In the genomic region with DNA sequence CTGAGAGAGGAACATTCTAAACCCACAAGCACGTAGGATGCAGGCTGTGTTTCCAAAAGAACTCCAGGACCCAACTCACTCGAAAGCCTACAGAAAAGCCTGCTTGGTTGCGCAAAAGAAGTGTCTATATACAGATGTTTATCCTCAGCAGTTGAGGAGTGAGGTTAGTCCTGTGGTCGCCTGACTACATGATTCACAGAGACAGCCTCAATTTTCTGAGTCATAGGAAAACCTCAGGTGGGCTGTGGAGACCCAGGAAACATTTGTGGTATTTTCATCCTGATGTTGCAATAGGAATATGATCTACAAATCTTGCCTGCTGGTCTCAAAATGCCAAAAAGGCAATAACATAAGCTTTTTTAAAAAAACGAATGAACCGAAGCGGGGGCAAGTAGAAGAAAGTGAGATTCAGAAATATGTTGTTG, we compare ENCODE assay signal across 9 cellular contexts.
A peak's percentile ranks its signal among the peaks of the same experiment; 100 is the strongest.
DNase-seq lines count a peak whose midpoint lies in the region; ATAC-seq lines count a peak whose summit lies in the region.
"Had no signal": no experiment of that assay in that cellular context is flagged by ENCODE, and none has a peak within 500 bp of the region (broad histone marks: within the 10 kb centered on the region; RNA-seq: fewer than 3 reads in every experiment).

No MANE protein-coding gene starts in this region.

- DNase-seq in AG20443 (ENCODE audit: low spot score) (peak; percentile 66), HCEC 1CT (peak; percentile 98), SJSA1 (ENCODE audit: low read depth in 1 of 2, low spot score in 2 of 2) (peak in 1 of 2 experiments; percentile 28), glomerular visceral epithelial cell (ENCODE audit: extremely low spot score) (peak; percentile 94), GM19240 (ENCODE audit: insufficient read length, low spot score) (no peak), retina (no peak), activated gamma-delta T cell (lab: John Stamatoyannopoulos, UW) (no peak)
- DNase-seq: right lobe of liver had no signal

- peak overlapping the region; percentile 6; the same call in 1 of the 2 replicates for H3K4me3 ChIP-seq in SJSA1
- H3K4me3 ChIP-seq: right lobe of liver had no signal

- no peaks in the 10 kb centered on the region for H3K36me3 ChIP-seq in SJSA1
- H3K36me3 ChIP-seq: right lobe of liver had no signal

- no peak overlapping the region for H3K27ac ChIP-seq in SJSA1
- H3K27ac ChIP-seq: right lobe of liver had no signal

- no peak for ATAC-seq in HG02571 (IDR thresholded peaks at IDR 0.05; ENCODE audit: unreplicated experiment)

- no peaks in the 10 kb centered on the region; the same call in 1 of the 2 replicates for H3K9me3 ChIP-seq in SJSA1 (replicated peaks)
- H3K9me3 ChIP-seq: right lobe of liver had no signal

- peaks cover 17% of the 10 kb centered on the region for H3K4me1 ChIP-seq in SJSA1 (replicated peaks)

- no peaks in the 10 kb centered on the region for H3K27me3 ChIP-seq in SJSA1 (replicated peaks)
- H3K27me3 ChIP-seq: right lobe of liver had no signal

Comparison
In these comparisons a context has a peak if more than half of its experiments do, and no peak if none do; other contexts are left out.
1. DNase-seq: peak in AG20443 (single experiment), HCEC 1CT (single experiment) and glomerular visceral epithelial cell (single experiment); none in GM19240 (single experiment), retina (single experiment) and activated gamma-delta T cell (single experiment).